Comparison of ENCODE assay signal across 12 cellular contexts in the genomic region with DNA sequence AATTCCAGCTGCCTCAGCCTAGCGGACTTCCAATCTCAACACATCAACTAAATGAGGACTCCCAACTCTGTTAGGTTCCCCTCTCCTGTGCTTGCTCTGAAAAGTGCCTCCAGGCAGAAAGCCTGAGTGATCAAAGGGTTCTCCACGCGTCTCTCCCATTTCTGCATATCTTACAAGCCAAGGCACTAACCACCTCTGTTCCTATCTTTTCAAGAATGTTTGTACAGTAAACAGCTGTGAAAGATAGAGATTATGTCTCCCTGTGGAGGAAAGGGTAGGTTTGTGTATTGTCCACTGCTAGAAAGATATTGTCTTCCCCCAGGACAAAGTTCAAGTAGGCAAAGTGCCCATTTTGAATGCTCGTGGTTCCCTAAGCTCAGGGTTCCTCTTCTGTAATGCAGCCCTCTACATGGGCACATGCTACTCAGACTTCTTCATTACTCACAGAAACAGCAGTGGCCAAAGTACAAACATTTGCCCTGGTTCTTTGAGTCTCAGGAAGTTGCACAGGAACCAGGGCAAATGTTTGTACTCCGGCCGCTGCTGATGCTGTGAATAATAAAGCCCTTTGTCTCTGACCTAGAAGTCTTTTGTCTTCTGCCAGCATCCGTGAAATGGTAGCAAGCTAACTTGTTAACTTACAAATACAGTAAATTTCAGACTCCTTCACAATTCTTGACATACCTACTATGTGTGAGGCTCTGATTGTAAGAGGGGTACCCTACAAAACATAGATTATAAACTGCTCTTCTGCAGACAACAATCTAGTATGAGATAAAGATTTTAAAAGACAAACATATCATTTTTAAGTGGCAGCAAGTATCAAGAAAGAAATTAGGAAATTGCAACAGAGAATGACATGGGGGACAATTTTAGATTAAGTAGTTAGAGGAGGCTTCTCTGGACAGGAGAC. TPM values are rescaled to one million over a fixed set of nuclear protein-coding genes. Genes with fewer than 3 reads are reported as not detected.
A peak's percentile ranks its signal among the peaks of the same experiment; 100 is the strongest.
DNase-seq lines count a peak whose midpoint lies in the region; ATAC-seq and TF ChIP-seq lines count a peak whose summit lies in the region.
"Had no signal": no experiment of that assay in that cellular context is flagged by ENCODE, and none has a peak within 500 bp of the region (broad histone marks: within the 10 kb centered on the region; RNA-seq: fewer than 3 reads in every experiment).

No MANE protein-coding gene starts in this region.

- H3K27ac Mint-ChIP-seq in mesothelial cell of epicardium = peak overlapping the region; percentile 8

- no peaks in the 10 kb centered on the region for H3K9me3 Mint-ChIP-seq in mesothelial cell of epicardium

- H3K27me3 Mint-ChIP-seq in mesothelial cell of epicardium (ENCODE audit: low read depth) = peaks cover 2% of the 10 kb centered on the region

- peaks cover 9% of the 10 kb centered on the region for H3K4me1 Mint-ChIP-seq in mesothelial cell of epicardium

- ATAC-seq in HG03457 (IDR thresholded peaks at IDR 0.05; ENCODE audit: unreplicated experiment) (no peak), GM21723 (IDR thresholded peaks at IDR 0.05; ENCODE audit: unreplicated experiment) (no peak)
- ATAC-seq: GM12878; stimulated activated naive CD8-positive, alpha-beta T cell treated with anti-CD3 and anti-CD28 coated beads, Interleukin-15, Interleukin-2, amounts not matched to agents 100 U/mL and 50 U/mL, for 24 hours had no signal

- no peak overlapping the region for H3K4me3 Mint-ChIP-seq in mesothelial cell of epicardium

- H3K27ac ChIP-seq in dorsolateral prefrontal cortex = peak overlapping the region in 51 of 59 donors; percentile 7 to 86 (median 59)
- H3K27ac ChIP-seq: BLaER1 had no signal

- TF ChIP-seq CTCF in dorsolateral prefrontal cortex (IDR thresholded peaks at IDR 0.05 in 54 of 56, conservative IDR thresholded peaks at IDR 0.05 in 2 of 56; ENCODE audit: low read depth in 1 of 56, partially characterized antibody in 56 of 56) = peak in 9 of 56 donors; percentile 10 to 37 (median 28)
- no peak for TF ChIP-seq CTCF in mesothelial cell of epicardium (IDR thresholded peaks at IDR 0.05; ENCODE audit: unreplicated experiment)

- H3K4me3 ChIP-seq in dorsolateral prefrontal cortex = peak overlapping the region in 4 of 59 donors; percentile 12 to 24 (median 14)
- H3K4me3 ChIP-seq: BLaER1, GM12878 had no signal

- intact Hi-C loops in dorsolateral prefrontal cortex (cut with DNase I) = loop anchor here (5.0 to 10.0 kb wide), 2 partner anchors 105 to 142 kb away; no protein-coding TSS in a partner anchor

- DNase-seq in AML-193 (lab: John Stamatoyannopoulos, UW) (peak; percentile 51 to 57), NCI-H146 treated with DMSO at 0.1 percent for 48 hours (lab: John Stamatoyannopoulos, UW; ENCODE audit: unreplicated experiment) (peak; percentile 62), dorsolateral prefrontal cortex (peak in 1 of 10 donors; percentile 47), mesothelial cell of epicardium (ENCODE audit: low spot score in 2 of 2, unreplicated experiment in 2 of 2) (no peak), NCI-H774 (lab: John Stamatoyannopoulos, UW) (no peak), NCI-H2081 (lab: John Stamatoyannopoulos, UW) (no peak)
- DNase-seq: SHP77 treated with DMSO at 0.1 percent for 48 hours; stimulated activated naive CD8-positive, alpha-beta T cell treated with anti-CD3 and anti-CD28 coated beads, Interleukin-15, Interleukin-2, amounts not matched to agents 100 U/mL and 50 U/mL, for 24 hours had no signal

- H3K27me3 ChIP-seq in dorsolateral prefrontal cortex = no peaks in the 10 kb centered on the region
- H3K27me3 ChIP-seq: BLaER1 had no signal

- no peaks in the 10 kb centered on the region for H3K36me3 Mint-ChIP-seq in mesothelial cell of epicardium

RNA-seq across cellular contexts. Expression of gene PKDCC, which starts 44.5 kb away (rescaled TPM):
- total RNA-seq in dorsolateral prefrontal cortex (10 to 100 TPM; 26.5 to 91.2 (median 49.3) TPM), mesothelial cell of epicardium (112 to 131 TPM (median 123 TPM) in 3 replicates)

Comparison
In these comparisons a context has a peak if more than half of its experiments do, and no peak if none do; other contexts are left out.
1. DNase-seq: peak in AML-193 (2 of 2) and NCI-H146 treated with DMSO at 0.1 percent for 48 hours (single experiment); none in mesothelial cell of epicardium (0 of 2), NCI-H774 (single experiment) and NCI-H2081 (0 of 2).